ENCODE assay signal across 36 cellular contexts in genomic region chr6:100093405-100093804, GRCh38.
"Had no signal": no experiment of that assay in that cellular context is flagged by ENCODE, and none has a peak within 500 bp of the region (broad histone marks: within the 10 kb centered on the region; RNA-seq: fewer than 3 reads in every experiment).

No MANE protein-coding gene starts in this region.

- H3K27me3 ChIP-seq: adrenal gland, ascending aorta, cardiac muscle cell had no signal

- H3K36me3 ChIP-seq: adrenal gland, ascending aorta, cardiac muscle cell had no signal

- H3K4me1 ChIP-seq: adrenal gland, ascending aorta had no signal

- H3K4me3 ChIP-seq: adrenal gland, ascending aorta, cardiac muscle cell had no signal

- ATAC-seq: activated CD8-positive, alpha-beta T cell treated with anti-CD3 and anti-CD28 coated beads for 36 hours; activated naive CD4-positive, alpha-beta T cell treated with anti-CD3 and anti-CD28 coated beads, Interleukin-2, amount 50 U/mL, for 72 hours; activated T-cell treated with anti-CD3 and anti-CD28 coated beads, Interleukin-2, amount 50 U/mL, for 4 hours; activated T-cell treated with anti-CD3 and anti-CD28 coated beads, Interleukin-2, amount 50 U/mL, for 72 hours; activated T-helper 17 cell treated with anti-CD3 and anti-CD28 coated beads, Interleukin-2, amount 50 U/mL, for 72 hours had no signal

- H3K36me3 Mint-ChIP-seq: activated CD4-positive, alpha-beta memory T cell treated with anti-CD3 and anti-CD28 coated beads for 36 hours; activated naive CD4-positive, alpha-beta T cell treated with anti-CD3 and anti-CD28 coated beads, Interleukin-2, amount 50 U/mL, for 72 hours; activated naive CD8-positive, alpha-beta T cell treated with anti-CD3 and anti-CD28 coated beads for 36 hours; brain had no signal

- H3K27ac ChIP-seq: adrenal gland, ascending aorta, cardiac muscle cell, VCaP had no signal

- H3K4me3 Mint-ChIP-seq: activated B cell treated with CpG ODN at 0.5 μM for 24 hours; activated CD4-positive, alpha-beta memory T cell treated with anti-CD3 and anti-CD28 coated beads for 36 hours; activated CD4-positive, alpha-beta T cell treated with anti-CD3 and anti-CD28 coated beads, Interleukin-2, amount 10 ng/mL, durations not matched to agents 24 days and 14 days; activated CD8-positive, alpha-beta T cell treated with anti-CD3 and anti-CD28 coated beads for 36 hours; activated naive CD4-positive, alpha-beta T cell treated with anti-CD3 and anti-CD28 coated beads for 36 hours; activated naive CD8-positive, alpha-beta T cell treated with anti-CD3 and anti-CD28 coated beads for 36 hours; activated T-cell treated with anti-CD3 and anti-CD28 coated beads, Interleukin-2, amount 50 U/mL, for 4 hours; activated T-cell treated with anti-CD3 and anti-CD28 coated beads, Interleukin-2, amount 50 U/mL, for 72 hours; activated T-helper 1 cell treated with anti-CD3 and anti-CD28 coated beads, Interleukin-12 subunit alpha, Interleukin-12 subunit beta, Interleukin-2, Interleukin-4 antibody, amounts not matched to agents 30 ng/mL and 10 ng/mL and 1 ng/mL, durations not matched to agents 14 hours and 24 hours and 36 hours; activated T-helper 17 cell treated with anti-CD3 and anti-CD28 coated beads, Interleukin-2, amount 50 U/mL, for 72 hours; brain; central memory CD8-positive, alpha-beta T cell; T-helper 1 cell treated with Interleukin-12 subunit alpha and Interleukin-12 subunit beta and Interleukin-4 antibody, amounts not matched to agents 30 μg/mL and 1 μg/mL, for 36 hours; T-helper 2 cell treated with Interferon-gamma antibody and Interleukin-4, amounts not matched to agents 5 μg/mL and 100 μg/mL, for 36 hours had no signal

- H3K27ac Mint-ChIP-seq: activated B cell treated with CpG ODN at 0.5 μM for 24 hours; activated CD4-positive, alpha-beta memory T cell treated with anti-CD3 and anti-CD28 coated beads for 36 hours; activated CD4-positive, alpha-beta T cell treated with anti-CD3 and anti-CD28 coated beads, Interleukin-2, amount 10 ng/mL, durations not matched to agents 24 days and 14 days; activated CD8-positive, alpha-beta T cell treated with anti-CD3 and anti-CD28 coated beads for 36 hours; activated naive CD4-positive, alpha-beta T cell treated with anti-CD3 and anti-CD28 coated beads for 36 hours; activated naive CD4-positive, alpha-beta T cell treated with anti-CD3 and anti-CD28 coated beads, Interleukin-2, amount 50 U/mL, for 72 hours; activated naive CD8-positive, alpha-beta T cell treated with anti-CD3 and anti-CD28 coated beads for 36 hours; activated T-cell treated with anti-CD3 and anti-CD28 coated beads, Interleukin-2, amount 50 U/mL, for 72 hours; activated T-helper 1 cell treated with anti-CD3 and anti-CD28 coated beads, Interleukin-12 subunit alpha, Interleukin-12 subunit beta, Interleukin-2, Interleukin-4 antibody, amounts not matched to agents 30 ng/mL and 10 ng/mL and 1 ng/mL, durations not matched to agents 14 hours and 24 hours and 36 hours; activated T-helper 17 cell treated with anti-CD3 and anti-CD28 coated beads, Interleukin-2, amount 50 U/mL, for 72 hours; brain; T-helper 1 cell treated with Interleukin-12 subunit alpha and Interleukin-12 subunit beta and Interleukin-4 antibody, amounts not matched to agents 30 μg/mL and 1 μg/mL, for 36 hours; T-helper 2 cell treated with Interferon-gamma antibody and Interleukin-4, amounts not matched to agents 5 μg/mL and 100 μg/mL, for 36 hours had no signal

- H3K27me3 Mint-ChIP-seq: activated B cell treated with CpG ODN at 0.5 μM for 24 hours; activated CD4-positive, alpha-beta T cell treated with anti-CD3 and anti-CD28 coated beads, Interleukin-2, amount 10 ng/mL, durations not matched to agents 24 days and 14 days had no signal

- H3K4me1 Mint-ChIP-seq: activated B cell treated with CpG ODN at 0.5 μM for 24 hours; activated CD4-positive, alpha-beta T cell treated with anti-CD3 and anti-CD28 coated beads, Interleukin-2, amount 10 ng/mL, durations not matched to agents 24 days and 14 days; activated naive CD8-positive, alpha-beta T cell treated with anti-CD3 and anti-CD28 coated beads for 36 hours; activated T-helper 17 cell treated with anti-CD3 and anti-CD28 coated beads, Interleukin-2, amount 50 U/mL, for 72 hours; brain; central memory CD8-positive, alpha-beta T cell had no signal

- DNase-seq: activated B cell treated with CpG ODN at 0.5 μM for 24 hours; activated CD4-positive, alpha-beta memory T cell treated with anti-CD3 and anti-CD28 coated beads for 36 hours; activated CD4-positive, alpha-beta T cell treated with anti-CD3 and anti-CD28 coated beads for 4 hours; activated CD4-positive, alpha-beta T cell treated with anti-CD3 and anti-CD28 coated beads, Interleukin-2, amount 10 ng/mL, durations not matched to agents 24 days and 14 days; activated CD4-positive, alpha-beta T cell treated with anti-CD3 and anti-CD28 coated beads, Interleukin-2, amount 50 U/mL, for 1 hour; activated CD4-positive, alpha-beta T cell treated with anti-CD3 and anti-CD28 coated beads, Interleukin-2, amount 50 U/mL, for 4 hours; activated CD4-positive, CD25-positive, alpha-beta regulatory T cell treated with anti-CD3 and anti-CD28 coated beads, Interleukin-2, amount 50 U/mL, for 72 hours; activated CD8-positive, alpha-beta memory T cell treated with anti-CD3 and anti-CD28 coated beads, Interleukin-2, amount 50 U/mL, for 4 hours; activated CD8-positive, alpha-beta T cell treated with anti-CD3 and anti-CD28 coated beads for 36 hours; activated effector memory CD4-positive, alpha-beta T cell treated with anti-CD3 and anti-CD28 coated beads, Interleukin-2, amount 50 U/mL, for 16 hours; activated gamma-delta T cell treated with Interleukin-2 at 50 U/mL for 16 hours; activated naive CD4-positive, alpha-beta T cell; activated naive CD4-positive, alpha-beta T cell treated with anti-CD3 and anti-CD28 coated beads for 36 hours; activated naive CD4-positive, alpha-beta T cell treated with anti-CD3 and anti-CD28 coated beads, Interleukin-2, amount 50 U/mL, for 16 hours; activated naive CD8-positive, alpha-beta T cell treated with anti-CD3 and anti-CD28 coated beads for 36 hours; activated T-cell treated with anti-CD3 and anti-CD28 coated beads for 4 hours; activated T-cell treated with anti-CD3 and anti-CD28 coated beads, Interleukin-2, amount 50 U/mL, for 1 hour; activated T-cell treated with anti-CD3 and anti-CD28 coated beads, Interleukin-2, amount 50 U/mL, for 4 hours; activated T-cell treated with anti-CD3 and anti-CD28 coated beads, Interleukin-2, amount 50 U/mL, for 72 hours; adrenal gland; amniotic stem cell; caudate nucleus; cerebellar nuclear complex; T-helper 1 cell; T-helper 2 cell; T-helper 9 cell had no signal

- H3K9me3 ChIP-seq: adrenal gland, ascending aorta had no signal

- H3K9me3 Mint-ChIP-seq: activated B cell treated with CpG ODN at 0.5 μM for 24 hours; activated CD4-positive, alpha-beta memory T cell treated with anti-CD3 and anti-CD28 coated beads for 36 hours; activated CD4-positive, alpha-beta T cell treated with anti-CD3 and anti-CD28 coated beads, Interleukin-2, amount 10 ng/mL, durations not matched to agents 24 days and 14 days; activated CD8-positive, alpha-beta T cell treated with anti-CD3 and anti-CD28 coated beads for 36 hours; activated naive CD4-positive, alpha-beta T cell treated with anti-CD3 and anti-CD28 coated beads for 36 hours; activated naive CD4-positive, alpha-beta T cell treated with anti-CD3 and anti-CD28 coated beads, Interleukin-2, amount 50 U/mL, for 72 hours; activated naive CD8-positive, alpha-beta T cell treated with anti-CD3 and anti-CD28 coated beads for 36 hours; activated T-cell treated with anti-CD3 and anti-CD28 coated beads, Interleukin-2, amount 50 U/mL, for 4 hours; activated T-cell treated with anti-CD3 and anti-CD28 coated beads, Interleukin-2, amount 50 U/mL, for 72 hours; activated T-helper 1 cell treated with anti-CD3 and anti-CD28 coated beads, Interleukin-12 subunit alpha, Interleukin-12 subunit beta, Interleukin-2, Interleukin-4 antibody, amounts not matched to agents 30 ng/mL and 10 ng/mL and 1 ng/mL, durations not matched to agents 14 hours and 24 hours and 36 hours; activated T-helper 17 cell treated with anti-CD3 and anti-CD28 coated beads, Interleukin-2, amount 50 U/mL, for 72 hours; central memory CD8-positive, alpha-beta T cell; T-helper 1 cell treated with Interleukin-12 subunit alpha and Interleukin-12 subunit beta and Interleukin-4 antibody, amounts not matched to agents 30 μg/mL and 1 μg/mL, for 36 hours; T-helper 2 cell treated with Interferon-gamma antibody and Interleukin-4, amounts not matched to agents 5 μg/mL and 100 μg/mL, for 36 hours had no signal
